Comparison of ENCODE assay signal across 27 cellular contexts in the genomic region with DNA sequence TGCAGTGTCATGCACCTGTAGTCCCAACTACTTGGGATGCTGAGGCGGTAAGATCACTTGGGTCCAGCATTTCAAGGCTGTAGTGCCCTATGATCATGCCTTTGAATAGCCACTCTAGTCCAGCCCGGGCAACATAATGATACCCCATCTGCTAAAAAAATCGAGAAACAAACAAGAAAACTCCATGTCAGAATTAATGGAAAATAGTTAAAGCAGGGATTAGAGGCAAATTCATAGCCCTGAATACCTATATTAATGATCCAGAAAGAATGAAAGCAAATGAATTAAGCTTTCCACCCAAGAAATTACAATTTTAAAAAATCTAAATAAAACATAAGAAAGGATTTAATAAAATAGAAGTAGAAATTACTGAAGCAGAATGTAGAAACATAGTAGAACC.
"Had no signal": no experiment of that assay in that cellular context is flagged by ENCODE, and none has a peak within 500 bp of the region (broad histone marks: within the 10 kb centered on the region; RNA-seq: fewer than 3 reads in every experiment).

No MANE protein-coding gene starts in this region.

- H3K36me3 ChIP-seq: adrenal gland, cardiac muscle cell, MG63, SJCRH30 had no signal

- H3K4me3 Mint-ChIP-seq: activated B cell treated with CpG ODN at 0.5 μM for 24 hours; activated CD4-positive, alpha-beta memory T cell treated with anti-CD3 and anti-CD28 coated beads, Interleukin-2, amount 10 ng/mL, durations not matched to agents 7 days and 5 days; activated CD4-positive, alpha-beta T cell treated with anti-CD3 and anti-CD28 coated beads, Interleukin-2, amount 10 ng/mL, durations not matched to agents 7 days and 5 days; activated naive CD4-positive, alpha-beta T cell treated with anti-CD3 and anti-CD28 coated beads, Interleukin-2, amount 10 ng/mL, durations not matched to agents 7 days and 5 days; activated naive CD8-positive, alpha-beta T cell treated with anti-CD3 and anti-CD28 coated beads for 36 hours; activated T-helper 17 cell treated with anti-CD3 and anti-CD28 coated beads, Interleukin-2, amount 50 U/mL, for 72 hours; T-helper 1 cell treated with Interleukin-12 subunit alpha and Interleukin-12 subunit beta and Interleukin-4 antibody, amounts not matched to agents 30 μg/mL and 1 μg/mL, for 36 hours had no signal

- H3K27ac ChIP-seq: adrenal gland, cardiac muscle cell, KMS-11, SJCRH30 had no signal

- H3K36me3 Mint-ChIP-seq: activated naive CD4-positive, alpha-beta T cell treated with anti-CD3 and anti-CD28 coated beads, Interleukin-2, amount 10 ng/mL, durations not matched to agents 7 days and 5 days; activated naive CD8-positive, alpha-beta T cell treated with anti-CD3 and anti-CD28 coated beads for 36 hours had no signal

- H3K27me3 ChIP-seq: adrenal gland, MG63, SJCRH30 had no signal

- H3K4me1 ChIP-seq: adrenal gland, SJCRH30 had no signal

- H3K27ac Mint-ChIP-seq: activated B cell treated with CpG ODN at 0.5 μM for 24 hours; activated CD4-positive, alpha-beta memory T cell treated with anti-CD3 and anti-CD28 coated beads, Interleukin-2, amount 10 ng/mL, durations not matched to agents 7 days and 5 days; activated CD4-positive, alpha-beta T cell treated with anti-CD3 and anti-CD28 coated beads, Interleukin-2, amount 10 ng/mL, durations not matched to agents 7 days and 5 days; activated naive CD4-positive, alpha-beta T cell treated with anti-CD3 and anti-CD28 coated beads, Interleukin-2, amount 10 ng/mL, durations not matched to agents 7 days and 5 days; activated naive CD8-positive, alpha-beta T cell treated with anti-CD3 and anti-CD28 coated beads for 36 hours; activated T-helper 17 cell treated with anti-CD3 and anti-CD28 coated beads, Interleukin-2, amount 50 U/mL, for 72 hours; T-helper 1 cell treated with Interleukin-12 subunit alpha and Interleukin-12 subunit beta and Interleukin-4 antibody, amounts not matched to agents 30 μg/mL and 1 μg/mL, for 36 hours had no signal

- DNase-seq: activated B cell treated with CpG ODN at 0.5 μM for 24 hours; activated CD4-positive, alpha-beta memory T cell treated with anti-CD3 and anti-CD28 coated beads, Interleukin-2, amount 10 ng/mL, durations not matched to agents 7 days and 5 days; activated CD4-positive, alpha-beta T cell treated with anti-CD3 and anti-CD28 coated beads, Interleukin-2, amount 10 ng/mL, durations not matched to agents 7 days and 5 days; activated gamma-delta T cell; activated naive CD4-positive, alpha-beta T cell treated with anti-CD3 and anti-CD28 coated beads, Interleukin-2, amount 10 ng/mL, durations not matched to agents 7 days and 5 days; activated naive CD8-positive, alpha-beta T cell treated with anti-CD3 and anti-CD28 coated beads for 36 hours; activated T-cell treated with anti-CD3 and anti-CD28 coated beads for 4 hours; activated T-cell treated with anti-CD3 and anti-CD28 coated beads, Interleukin-2, amount 50 U/mL, for 48 hours; adrenal gland; anterior cingulate cortex; MG63; MV-4-11; NCI-H1105; NCI-H1436; NCI-H1694 treated with DMSO at 0.1 percent for 48 hours; NCI-H2029 treated with DMSO at 0.1 percent for 48 hours; NCI-H345; NCI-H510A; NCI-H526 treated with DMSO at 0.1 percent for 48 hours; NCI-H82; RPMI8226; SJCRH30 had no signal

- H3K9ac ChIP-seq: KMS-11 had no signal

- H3K9me3 ChIP-seq: MG63, SJCRH30 had no signal

- H3K4me2 ChIP-seq: KMS-11 had no signal

- H3K9me3 Mint-ChIP-seq: activated CD4-positive, alpha-beta memory T cell treated with anti-CD3 and anti-CD28 coated beads, Interleukin-2, amount 10 ng/mL, durations not matched to agents 7 days and 5 days; activated T-helper 17 cell treated with anti-CD3 and anti-CD28 coated beads, Interleukin-2, amount 50 U/mL, for 72 hours had no signal

- H3K4me3 ChIP-seq: adrenal gland, cardiac muscle cell, MG63, SJCRH30 had no signal

- H3K4me1 Mint-ChIP-seq: activated B cell treated with CpG ODN at 0.5 μM for 24 hours; activated CD4-positive, alpha-beta memory T cell treated with anti-CD3 and anti-CD28 coated beads, Interleukin-2, amount 10 ng/mL, durations not matched to agents 7 days and 5 days; activated naive CD4-positive, alpha-beta T cell treated with anti-CD3 and anti-CD28 coated beads, Interleukin-2, amount 10 ng/mL, durations not matched to agents 7 days and 5 days; activated naive CD8-positive, alpha-beta T cell treated with anti-CD3 and anti-CD28 coated beads for 36 hours; activated T-helper 17 cell treated with anti-CD3 and anti-CD28 coated beads, Interleukin-2, amount 50 U/mL, for 72 hours had no signal

- ATAC-seq: activated T-helper 17 cell treated with anti-CD3 and anti-CD28 coated beads, Interleukin-2, amount 50 U/mL, for 72 hours; Right ventricle myocardium inferior had no signal
